In the genomic region with DNA sequence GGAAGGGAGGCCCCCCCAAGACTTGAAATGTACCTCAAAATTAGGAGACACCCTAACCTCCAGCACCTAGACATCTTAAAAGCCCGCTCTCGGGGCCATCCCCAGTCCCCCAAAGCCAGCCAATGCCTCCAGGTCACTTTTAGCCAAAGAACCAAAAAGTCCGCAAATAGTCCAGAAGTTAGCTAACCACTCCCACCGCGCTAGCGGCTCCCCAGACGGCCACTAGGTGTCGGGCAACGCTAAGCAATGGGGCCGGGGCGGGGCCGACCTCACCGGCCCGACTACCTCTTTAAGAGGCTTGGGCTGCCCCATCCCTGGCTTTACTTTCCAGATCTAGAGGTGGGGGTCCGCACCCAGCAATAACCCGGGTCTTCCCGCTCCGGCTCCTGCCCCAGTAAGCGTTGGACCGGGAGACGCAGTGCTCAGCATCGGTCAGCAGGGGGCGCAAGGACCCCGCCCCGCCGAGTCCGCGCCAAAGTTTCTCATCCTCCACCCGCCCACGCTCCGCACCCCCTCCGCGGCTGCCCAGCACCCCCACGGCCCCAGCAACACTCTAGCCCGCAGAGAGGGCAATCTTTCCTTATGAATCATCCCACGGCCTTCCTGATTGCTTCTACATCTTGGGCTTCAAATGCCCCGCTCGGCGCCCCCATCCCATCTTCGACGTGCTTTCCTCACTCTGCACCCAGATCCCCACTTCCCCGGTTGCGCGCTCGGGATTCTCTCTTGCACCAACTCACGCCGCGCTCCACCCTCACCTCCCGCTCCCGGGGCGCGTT, we compare ENCODE assay signal across 9 cellular contexts. TPM values are rescaled to one million over a fixed set of nuclear protein-coding genes. Genes with fewer than 3 reads are reported as not detected.
A peak's percentile ranks its signal among the peaks of the same experiment; 100 is the strongest.
DNase-seq lines count a peak whose midpoint lies in the region; ATAC-seq and TF ChIP-seq lines count a peak whose summit lies in the region.
"Had no signal": no experiment of that assay in that cellular context is flagged by ENCODE, and none has a peak within 500 bp of the region (broad histone marks: within the 10 kb centered on the region; RNA-seq: fewer than 3 reads in every experiment).

No MANE protein-coding gene starts in this region.

- CTCF ChIA-PET in Caco-2 (lab: Charles Lee) = interaction anchor here (0.5 to 4.1 kb wide), 65 partner anchors 9 to 1032 kb away, joined by 3 to 245 read pairs (median 6); a partner anchor contains a TSS

- TF ChIP-seq POLR2A in upper lobe of left lung (IDR thresholded peaks at IDR 0.05) = no peak

- H3K4me3 Mint-ChIP-seq in Caco-2 (ENCODE audit: unreplicated experiment) = peak overlapping the region; percentile 73
- H3K4me3 Mint-ChIP-seq in activated naive CD8-positive, alpha-beta T cell treated with anti-CD3 and anti-CD28 coated beads, Interleukin-2, amount 50 U/mL, for 24 hours = peak overlapping the region; percentile 68

- H3K4me3 ChIP-seq in Caco-2 (ENCODE audit: low read depth, low read length) (peak overlapping the region; percentile 42), heart right ventricle (peak overlapping the region; percentile 13 to 65 (median 60)), upper lobe of left lung (peak overlapping the region; percentile 11 to 50 (median 40))

- peaks cover 6% of the 10 kb centered on the region for H3K36me3 Mint-ChIP-seq in Caco-2 (ENCODE audit: insufficient read depth, unreplicated experiment)
- no peaks in the 10 kb centered on the region for H3K36me3 Mint-ChIP-seq in activated naive CD8-positive, alpha-beta T cell treated with anti-CD3 and anti-CD28 coated beads, Interleukin-2, amount 50 U/mL, for 24 hours (ENCODE audit: low read depth)

- 1% methylated on average over 52 of the region's 52 CpGs for WGBS in heart right ventricle, 2 donors
- 1 to 2% methylated on average over 29 to 41 of the region's 52 CpGs for WGBS in upper lobe of left lung, 2 donors

- TF ChIP-seq EP300 in upper lobe of left lung (IDR thresholded peaks at IDR 0.05) = no peak

- H3K36me3 ChIP-seq in Caco-2 (ENCODE audit: control insufficient read depth, insufficient read depth, low read length) (no peaks in the 10 kb centered on the region), heart right ventricle (peaks cover 0 to 36% (median 18%) of the 10 kb centered on the region in 9 donors), upper lobe of left lung (peaks cover 0 to 15% (median 3%) of the 10 kb centered on the region in 4 donors)

- H3K27ac ChIP-seq in heart right ventricle (peak overlapping the region; percentile 70 to 93 (median 84)), upper lobe of left lung (peak overlapping the region; percentile 68 to 86 (median 82))

- BruUV-seq in Caco-2 (replicated peaks; lab: Mats Ljungman, UMichigan) = no TSS peak

- no peaks in the 10 kb centered on the region for H3K9me3 ChIP-seq in Caco-2
- no peaks in the 10 kb centered on the region for H3K9me3 ChIP-seq in heart right ventricle
- no peaks in the 10 kb centered on the region for H3K9me3 ChIP-seq in upper lobe of left lung

- no peaks in the 10 kb centered on the region for H3K9me3 Mint-ChIP-seq in Caco-2 (ENCODE audit: unreplicated experiment)
- H3K9me3 Mint-ChIP-seq in activated naive CD8-positive, alpha-beta T cell treated with anti-CD3 and anti-CD28 coated beads, Interleukin-2, amount 50 U/mL, for 24 hours = no peaks in the 10 kb centered on the region

- no peaks in the 10 kb centered on the region for H3K27me3 Mint-ChIP-seq in Caco-2 (ENCODE audit: insufficient read depth, unreplicated experiment)
- H3K27me3 Mint-ChIP-seq in activated naive CD8-positive, alpha-beta T cell treated with anti-CD3 and anti-CD28 coated beads, Interleukin-2, amount 50 U/mL, for 24 hours = peaks cover 55% of the 10 kb centered on the region

- intact Hi-C loops in Caco-2 (cut with micrococcal nuclease; ENCODE audit: unreplicated experiment) = loop anchor here (1.0 kb wide), 5 partner anchors 73 to 279 kb away; a partner anchor contains a TSS
- intact Hi-C loops in heart right ventricle (cut with DNase I) = loop anchor here (1.0 to 5.0 kb wide), 7 partner anchors 70 to 106 kb away; a partner anchor contains a TSS
- intact Hi-C loops in posterior cingulate gyrus (cut with DNase I) = loop anchor here (1.0 kb wide), 2 partner anchors 73 to 97 kb away; no protein-coding TSS in a partner anchor

- TF ChIP-seq CTCF in Caco-2 (IDR thresholded peaks at IDR 0.05; ENCODE audit: insufficient read depth in 1 of 2, low read depth in 1 of 2, low read length in 1 of 2, severe bottlenecking in 1 of 2, unreplicated experiment in 1 of 2) (peak; percentile 99 to 100), heart right ventricle (IDR thresholded peaks at IDR 0.05) (peak; percentile 98 to 100 (median 99)), upper lobe of left lung (IDR thresholded peaks at IDR 0.05) (peak; percentile 99 to 100 (median 100))

- ATAC-seq in GM21723 (IDR thresholded peaks at IDR 0.05; ENCODE audit: unreplicated experiment) (peak; percentile 66), heart right ventricle (peak; percentile 76 to 91 (median 84)), upper lobe of left lung (ENCODE audit: low FRiP score in 2 of 2) (peak; percentile 84 to 91)
- ATAC-seq in activated naive CD8-positive, alpha-beta T cell treated with anti-CD3 and anti-CD28 coated beads, Interleukin-2, amount 50 U/mL, for 24 hours = peak; percentile 78

- peaks cover 19% of the 10 kb centered on the region for H3K4me1 Mint-ChIP-seq in Caco-2 (ENCODE audit: low read depth, unreplicated experiment)
- peaks cover 21% of the 10 kb centered on the region for H3K4me1 Mint-ChIP-seq in activated naive CD8-positive, alpha-beta T cell treated with anti-CD3 and anti-CD28 coated beads, Interleukin-2, amount 50 U/mL, for 24 hours

- peak; percentile 96 to 98 for DNase-seq in Caco-2
- peak; percentile 60 for DNase-seq in MV-4-11 (lab: John Stamatoyannopoulos, UW)
- peak; percentile 79 for DNase-seq in SW480 (ENCODE audit: low spot score)
- DNase-seq in activated naive CD8-positive, alpha-beta T cell treated with anti-CD3 and anti-CD28 coated beads, Interleukin-2, amount 50 U/mL, for 24 hours = peak; percentile 83
- peak; percentile 88 for DNase-seq in heart right ventricle
- DNase-seq in posterior cingulate gyrus = peak; percentile 50 to 96 (median 78)
- DNase-seq in upper lobe of left lung = peak; percentile 88 to 96

- peak overlapping the region; percentile 7 for H3K27ac Mint-ChIP-seq in Caco-2 (ENCODE audit: unreplicated experiment)
- no peak overlapping the region for H3K27ac Mint-ChIP-seq in activated naive CD8-positive, alpha-beta T cell treated with anti-CD3 and anti-CD28 coated beads, Interleukin-2, amount 50 U/mL, for 24 hours

- H3K4me1 ChIP-seq in Caco-2 (peaks cover 23% of the 10 kb centered on the region), heart right ventricle (peaks cover 3 to 58% (median 26%) of the 10 kb centered on the region in 9 donors), upper lobe of left lung (peaks cover 18 to 32% (median 27%) of the 10 kb centered on the region in 4 donors)

- H3K27me3 ChIP-seq in Caco-2 (replicated peaks; ENCODE audit: control insufficient read depth, insufficient read depth, low read length) = 0 out of 2 replicates have a peak, but pooled peaks cover 1% of the 10 kb centered on the region
- peaks cover 0 to 47% (median 29%) of the 10 kb centered on the region in 7 donors for H3K27me3 ChIP-seq in heart right ventricle
- H3K27me3 ChIP-seq in upper lobe of left lung = peaks cover 0 to 10% (median 3%) of the 10 kb centered on the region in 4 donors

- POLR2A ChIA-PET in Caco-2 (lab: Charles Lee) = interaction anchor here (0.6 to 1.0 kb wide), 7 partner anchors 13 to 335 kb away, joined by 3 to 14 read pairs (median 6); a partner anchor contains a TSS

RNA-seq across cellular contexts. Expression of a gene that starts 0.8 kb away (rescaled TPM):
- total RNA-seq in Caco-2 (2022) (23.4 and 27.3 TPM in 2 replicates), heart right ventricle (100 to 1,000 TPM in 1 of 10 donors, 10 to 100 TPM in 9; 31.7 to 455 (median 45.9) TPM), upper lobe of left lung (100 to 1,000 TPM in 3 of 6 donors, 10 to 100 TPM in 3; 15.4 to 555 (median 117) TPM)
- polyA plus RNA-seq in heart right ventricle = 10 to 100 TPM; 30.2 to 81.5 TPM

RNA-seq across cellular contexts. Expression of a gene that starts 34.8 kb away (rescaled TPM):
- total RNA-seq in Caco-2 (2022) (not detected in 2 replicates), heart right ventricle (100 to 1,000 TPM; 136 to 204 (median 158) TPM), upper lobe of left lung (10 to 100 TPM in 5 of 6 donors, 1 to 10 TPM in 1; 1.6 to 19.7 (median 14.1) TPM)
- polyA plus RNA-seq in heart right ventricle = 100 to 1,000 TPM; 137 to 314 TPM
- total RNA-seq: glomerular endothelial cell had no signal

RNA-seq across cellular contexts. Expression of a gene that starts 50.2 kb away (rescaled TPM):
- 74.8 and 76.2 TPM in 2 replicates for total RNA-seq in Caco-2 (2022)
- 10 to 100 TPM; 17.3 to 45.4 (median 26.9) TPM for total RNA-seq in heart right ventricle
- polyA plus RNA-seq in heart right ventricle = 10 to 100 TPM; 22.4 to 42.7 TPM
- total RNA-seq in upper lobe of left lung = 100 to 1,000 TPM in 1 of 6 donors, 10 to 100 TPM in 5; 37.5 to 121 (median 74.7) TPM

Comparison
In these comparisons a context has a peak if more than half of its experiments do, and no peak if none do; other contexts are left out.
1. Peak in every context shown above with its lines: DNase-seq, ATAC-seq, H3K4me3 ChIP-seq and H3K27ac ChIP-seq.
2. RNA of a gene that starts 34.8 kb away (total RNA-seq): 136 to 204 TPM in heart right ventricle; 1.6 to 19.7 TPM in upper lobe of left lung and not detected in Caco-2; every median in the first group is over 4 times any median in the second.